Comparison of ENCODE assay signal across 25 cellular contexts in genomic region chr12:116045158-116045557, GRCh38.
"Had no signal": no experiment of that assay in that cellular context is flagged by ENCODE, and none has a peak within 500 bp of the region (broad histone marks: within the 10 kb centered on the region; RNA-seq: fewer than 3 reads in every experiment).

No MANE protein-coding gene starts in this region.

- H3K4me3 Mint-ChIP-seq: activated CD8-positive, alpha-beta T cell treated with anti-CD3 and anti-CD28 coated beads, Interleukin-2, amount 10 ng/mL, durations not matched to agents 7 days and 5 days; activated naive CD8-positive, alpha-beta T cell treated with anti-CD3 and anti-CD28 coated beads, Interleukin-2, amount 50 U/mL, for 24 hours; activated T-cell treated with anti-CD3 and anti-CD28 coated beads, Interleukin-2, amount 50 U/mL, for 24 hours; immature natural killer cell; stimulated activated naive CD8-positive, alpha-beta T cell treated with anti-CD3 and anti-CD28 coated beads, Interleukin-15, Interleukin-2, amounts not matched to agents 100 ng/mL and 50 ng/mL, for 24 hours had no signal

- H3K27ac Mint-ChIP-seq: activated CD8-positive, alpha-beta T cell treated with anti-CD3 and anti-CD28 coated beads, Interleukin-2, amount 10 ng/mL, durations not matched to agents 7 days and 5 days; activated naive CD8-positive, alpha-beta T cell treated with anti-CD3 and anti-CD28 coated beads, Interleukin-2, amount 50 U/mL, for 24 hours; activated T-cell treated with anti-CD3 and anti-CD28 coated beads, Interleukin-2, amount 50 U/mL, for 24 hours; activated T-helper 2 cell treated with anti-CD3 and anti-CD28 coated beads, Interferon-gamma antibody, Interleukin-2, Interleukin-4, amounts not matched to agents 10 μg/mL and 5 μg/mL and 100 μg/mL, durations not matched to agents 14 hours and 24 hours and 36 hours; immature natural killer cell; stimulated activated naive CD8-positive, alpha-beta T cell treated with anti-CD3 and anti-CD28 coated beads, Interleukin-15, Interleukin-2, amounts not matched to agents 100 ng/mL and 50 ng/mL, for 24 hours had no signal

- H3K27me3 ChIP-seq: foreskin keratinocyte, hepatocyte, ovary, right atrium auricular region, thyroid gland had no signal

- H3K27ac ChIP-seq: foreskin keratinocyte, hepatocyte, lower lobe of right lung, ovary, right atrium auricular region, thyroid gland, WERI-Rb-1 had no signal

- H3K36me3 ChIP-seq: lower lobe of right lung, ovary, right atrium auricular region, thyroid gland, WERI-Rb-1 had no signal

- H3K36me3 Mint-ChIP-seq: immature natural killer cell had no signal

- H3K27me3 Mint-ChIP-seq: activated naive CD8-positive, alpha-beta T cell treated with anti-CD3 and anti-CD28 coated beads, Interleukin-2, amount 50 U/mL, for 24 hours; activated T-cell treated with anti-CD3 and anti-CD28 coated beads, Interleukin-2, amount 50 U/mL, for 24 hours; naive thymus-derived CD4-positive, alpha-beta T cell; stimulated activated naive CD8-positive, alpha-beta T cell treated with anti-CD3 and anti-CD28 coated beads, Interleukin-15, Interleukin-2, amounts not matched to agents 100 ng/mL and 50 ng/mL, for 24 hours had no signal

- H3K9me3 Mint-ChIP-seq: activated naive CD8-positive, alpha-beta T cell treated with anti-CD3 and anti-CD28 coated beads, Interleukin-2, amount 50 U/mL, for 24 hours; activated T-cell treated with anti-CD3 and anti-CD28 coated beads, Interleukin-2, amount 50 U/mL, for 24 hours; activated T-helper 2 cell treated with anti-CD3 and anti-CD28 coated beads, Interferon-gamma antibody, Interleukin-2, Interleukin-4, amounts not matched to agents 10 μg/mL and 5 μg/mL and 100 μg/mL, durations not matched to agents 14 hours and 24 hours and 36 hours; immature natural killer cell; stimulated activated naive CD8-positive, alpha-beta T cell treated with anti-CD3 and anti-CD28 coated beads, Interleukin-15, Interleukin-2, amounts not matched to agents 100 ng/mL and 50 ng/mL, for 24 hours had no signal

- ATAC-seq: activated CD8-positive, alpha-beta T cell treated with anti-CD3 and anti-CD28 coated beads, Interleukin-2, amount 10 ng/mL, durations not matched to agents 7 days and 5 days; activated naive CD8-positive, alpha-beta T cell treated with anti-CD3 and anti-CD28 coated beads, Interleukin-2, amount 50 U/mL, for 24 hours; foreskin keratinocyte; lower lobe of right lung; naive thymus-derived CD4-positive, alpha-beta T cell; psoas muscle had no signal

- H2AFZ ChIP-seq: hepatocyte had no signal

- H3K4me3 ChIP-seq: hepatocyte, lower lobe of right lung, ovary, psoas muscle, right atrium auricular region, thyroid gland had no signal

- DNase-seq: activated CD4-positive, alpha-beta T cell treated with anti-CD3 and anti-CD28 coated beads for 1 hour; activated CD4-positive, alpha-beta T cell treated with anti-CD3 and anti-CD28 coated beads, Interleukin-2, amount 50 U/mL, for 1 hour; activated CD8-positive, alpha-beta T cell treated with anti-CD3 and anti-CD28 coated beads, Interleukin-2, amount 10 ng/mL, durations not matched to agents 7 days and 5 days; activated naive CD4-positive, alpha-beta T cell treated with Interleukin-2 at 50 U/mL for 16 hours; activated naive CD8-positive, alpha-beta T cell treated with anti-CD3 and anti-CD28 coated beads, Interleukin-2, amount 50 U/mL, for 24 hours; activated T-cell treated with anti-CD3 and anti-CD28 coated beads, Interleukin-2, amount 50 U/mL, for 24 hours; caudate nucleus; dermis blood vessel endothelial cell; effector CD8-positive, alpha-beta T cell; erythroblast; foreskin keratinocyte; immature natural killer cell; lower lobe of right lung; naive thymus-derived CD4-positive, alpha-beta T cell; ovary; psoas muscle; stimulated activated CD4-positive, alpha-beta T cell treated with anti-CD3 and anti-CD28 coated beads, Interleukin-12 subunit alpha, Interleukin-12 subunit beta, amount 100 ng/mL, for 4 hours; stimulated activated CD4-positive, alpha-beta T cell treated with anti-CD3 and anti-CD28 coated beads, Interleukin-4, amount 100 ng/mL, for 4 hours; substantia nigra; thyroid gland; WERI-Rb-1 had no signal
